Comparison of ENCODE assay signal across 20 cellular contexts in genomic region chr6:114087496-114087895, GRCh38.
A peak's percentile ranks its signal among the peaks of the same experiment; 100 is the strongest.
DNase-seq lines count a peak whose midpoint lies in the region; ATAC-seq and TF ChIP-seq lines count a peak whose summit lies in the region.
"Had no signal": no experiment of that assay in that cellular context is flagged by ENCODE, and none has a peak within 500 bp of the region (broad histone marks: within the 10 kb centered on the region; RNA-seq: fewer than 3 reads in every experiment).

No MANE protein-coding gene starts in this region.

- no peak overlapping the region for H3K27ac Mint-ChIP-seq in chondrocyte (ENCODE audit: unreplicated experiment)
- H3K27ac Mint-ChIP-seq: CD8-positive, alpha-beta memory T cell had no signal

- no peak overlapping the region for H3K4me3 ChIP-seq in epithelial cell of esophagus (ENCODE audit: low read length)
- H3K4me3 ChIP-seq: SK-N-MC had no signal

- H3K4me3 Mint-ChIP-seq in chondrocyte (ENCODE audit: unreplicated experiment), result no peak overlapping the region
- H3K4me3 Mint-ChIP-seq: CD8-positive, alpha-beta memory T cell had no signal

- DNase-seq in HCEC 1CT (peak; percentile 19), OCI-M1 (lab: John Stamatoyannopoulos, UW) (peak; percentile 38), epithelial cell of esophagus (ENCODE audit: low read depth) (peak; percentile 3), pons (ENCODE audit: low spot score) (peak; percentile 37), NCI-H146 treated with DMSO at 0.1 percent for 48 hours (lab: John Stamatoyannopoulos, UW; ENCODE audit: unreplicated experiment) (no peak), chondrocyte (ENCODE audit: low spot score) (no peak)
- DNase-seq: ACHN; C1 segment of cervical spinal cord; CD8-positive, alpha-beta memory T cell; DMS53; EL; H7; NCI-H187; NCI-H2107; NCI-H510A; NCI-H748 treated with DMSO at 0.1 percent for 48 hours; NK-92 treated with Interleukin-12 subunit alpha and Interleukin-12 subunit beta, amount 100 ng/mL, for 24 hours; SHP77 had no signal

- ATAC-seq in GM19023 (IDR thresholded peaks at IDR 0.05; ENCODE audit: unreplicated experiment), result no peak

- H3K9me3 Mint-ChIP-seq in chondrocyte (ENCODE audit: low read depth), result no peaks in the 10 kb centered on the region
- H3K9me3 Mint-ChIP-seq: CD8-positive, alpha-beta memory T cell had no signal

- no peaks in the 10 kb centered on the region for H3K27me3 Mint-ChIP-seq in chondrocyte (ENCODE audit: low read depth)

- no peaks in the 10 kb centered on the region for H3K36me3 Mint-ChIP-seq in chondrocyte (ENCODE audit: low read depth)
- H3K36me3 Mint-ChIP-seq: CD8-positive, alpha-beta memory T cell had no signal

- peaks cover 20% of the 10 kb centered on the region for H3K4me1 Mint-ChIP-seq in chondrocyte (ENCODE audit: low read depth)
- H3K4me1 Mint-ChIP-seq: CD8-positive, alpha-beta memory T cell had no signal

- TF ChIP-seq CTCF in epithelial cell of esophagus (IDR thresholded peaks at IDR 0.05; ENCODE audit: insufficient read depth, low read depth, low read length, missing control alignments) (no peak), chondrocyte (IDR thresholded peaks at IDR 0.05) (no peak)

Comparison
In these comparisons a context has a peak if more than half of its experiments do, and no peak if none do; other contexts are left out.
1. DNase-seq: peak in HCEC 1CT (single experiment), OCI-M1 (single experiment), epithelial cell of esophagus (single experiment) and pons (single experiment); none in NCI-H146 treated with DMSO at 0.1 percent for 48 hours (single experiment) and chondrocyte (single experiment).